20 cellular contexts compared by ENCODE assay signal in the genomic region with DNA sequence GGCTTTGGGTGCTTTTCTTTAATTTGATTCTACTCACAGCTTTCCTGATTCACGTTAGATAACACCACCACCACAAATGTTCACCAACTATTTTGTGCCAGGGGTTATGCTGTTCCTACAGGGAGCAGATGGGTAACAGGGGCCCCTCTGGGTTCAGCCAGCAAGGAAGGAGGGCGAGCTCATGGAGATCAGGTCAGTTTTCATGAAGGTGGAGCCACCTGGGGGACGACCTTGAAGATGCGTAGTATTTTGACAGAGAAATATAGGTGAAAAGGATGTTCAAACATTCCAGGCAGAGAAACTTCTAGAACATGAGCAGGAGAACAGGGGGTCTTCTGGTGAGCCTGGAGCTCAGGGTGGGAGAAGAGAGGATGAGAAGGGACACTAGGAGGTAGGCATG. TPM values are rescaled to one million over a fixed set of nuclear protein-coding genes. Genes with fewer than 3 reads are reported as not detected.
A peak's percentile ranks its signal among the peaks of the same experiment; 100 is the strongest.
DNase-seq lines count a peak whose midpoint lies in the region; ATAC-seq, FAIRE-seq and TF ChIP-seq lines count a peak whose summit lies in the region.
"Had no signal": no experiment of that assay in that cellular context is flagged by ENCODE, and none has a peak within 500 bp of the region (broad histone marks: within the 10 kb centered on the region; RNA-seq: fewer than 3 reads in every experiment).

No MANE protein-coding gene starts in this region.

- ATAC-seq in K562 (peak; percentile 64; the same call in 2 of the 3 replicates), GM21390 (IDR thresholded peaks at IDR 0.05; ENCODE audit: unreplicated experiment) (no peak)
- no peak for ATAC-seq in naive thymus-derived CD4-positive, alpha-beta T cell
- ATAC-seq: left cardiac atrium had no signal

- H4K8ac ChIP-seq in H9 (replicated peaks; ENCODE audit: insufficient read length, low read depth, low read length) = no peak overlapping the region

- H3T11ph ChIP-seq in H9 (ENCODE audit: low read length) = no peak overlapping the region

- H3K36me3 Mint-ChIP-seq in CD4-positive, alpha-beta memory T cell = peaks cover 75 to 91% of the 10 kb centered on the region in 2 donors
- H3K36me3 Mint-ChIP-seq in H9 (ENCODE audit: insufficient read depth in 1 of 3, low read depth in 3 of 3) = peaks cover 0 to 9% (median 4%) of the 10 kb centered on the region in 3 experiments; a peak in 4 of 7 replicates
- peaks cover 35 to 70% (median 40%) of the 10 kb centered on the region in 5 donors for H3K36me3 Mint-ChIP-seq in naive thymus-derived CD4-positive, alpha-beta T cell
- H3K36me3 Mint-ChIP-seq: brain had no signal

- no peak overlapping the region for H2BK15ac ChIP-seq in H9 (ENCODE audit: low read depth, low read length)

- H3K27ac ChIP-seq in CD4-positive, alpha-beta memory T cell (ENCODE audit: low read depth, low read length) = no peak overlapping the region
- H3K27ac ChIP-seq in H9 (ENCODE audit: insufficient read length, low read depth, low read length) (no peak overlapping the region), K562 (ENCODE audit: extremely low read depth, low read depth, low read length) (no peak overlapping the region)
- no peak overlapping the region for H3K27ac ChIP-seq in naive thymus-derived CD4-positive, alpha-beta T cell (ENCODE audit: low read depth, low read length)
- H3K27ac ChIP-seq: C4-2B, ovary, thyroid gland had no signal

- no peak overlapping the region for H4K91ac ChIP-seq in H9 (ENCODE audit: insufficient read length, low read depth, low read length)

- no peak overlapping the region for H3K18ac ChIP-seq in H9 (ENCODE audit: insufficient read length, low read depth, low read length)

- BruUV-seq in K562 (replicated peaks; lab: Mats Ljungman, UMichigan) = no TSS peak

- H3K27ac Mint-ChIP-seq in CD4-positive, alpha-beta memory T cell = peak overlapping the region in 5 of 7 donors; percentile 24 to 74 (median 38)
- no peak overlapping the region for H3K27ac Mint-ChIP-seq in H9
- peak overlapping the region in 8 of 9 donors; percentile 18 to 77 (median 60) for H3K27ac Mint-ChIP-seq in naive thymus-derived CD4-positive, alpha-beta T cell

- no peaks in the 10 kb centered on the region for H3K27me3 Mint-ChIP-seq in CD4-positive, alpha-beta memory T cell
- H3K27me3 Mint-ChIP-seq in H9 (ENCODE audit: low read depth) = no peaks in the 10 kb centered on the region
- no peaks in the 10 kb centered on the region for H3K27me3 Mint-ChIP-seq in naive thymus-derived CD4-positive, alpha-beta T cell

- no peak overlapping the region for H3K23ac ChIP-seq in H9 (ENCODE audit: insufficient read length, low read depth, low read length)

- no peaks in the 10 kb centered on the region for H3K79me1 ChIP-seq in H9 (ENCODE audit: insufficient read depth, low read depth, low read length, poor library complexity, severe bottlenecking)

- H3K23me2 ChIP-seq in H9 (ENCODE audit: insufficient read length, low read depth, low read length, poor library complexity, severe bottlenecking) = no peaks in the 10 kb centered on the region

- peaks cover 63% of the 10 kb centered on the region for H3K36me3 ChIP-seq in CD4-positive, alpha-beta memory T cell (ENCODE audit: insufficient read depth, low read length)
- peaks cover 7% of the 10 kb centered on the region; the same call in 1 of the 3 replicates for H3K36me3 ChIP-seq in K562 (ENCODE audit: control insufficient read depth, insufficient read depth, low read length)
- H3K36me3 ChIP-seq in naive thymus-derived CD4-positive, alpha-beta T cell (ENCODE audit: control insufficient read depth in 2 of 3, insufficient read depth in 3 of 3, low read length in 3 of 3) = peaks cover 9 to 83% (median 11%) of the 10 kb centered on the region in 3 experiments
- H3K36me3 ChIP-seq: ovary had no signal

- no peak overlapping the region for H2BK120ac ChIP-seq in H9 (ENCODE audit: low read depth, low read length, poor library complexity, severe bottlenecking)

- no peak overlapping the region for H2AK5ac ChIP-seq in H9 (ENCODE audit: insufficient read length, low read length)

- H3K4ac ChIP-seq in H9 (ENCODE audit: low read depth, low read length) = no peak overlapping the region

- no peak for TF ChIP-seq POLR2A in K562 (conservative IDR thresholded peaks at IDR 0.05)

- peak; percentile 55 for FAIRE-seq in K562 (lab: Jason Lieb, UNC)

- no peak overlapping the region for H3K4me3 Mint-ChIP-seq in CD4-positive, alpha-beta memory T cell
- no peak overlapping the region for H3K4me3 Mint-ChIP-seq in H9
- no peak overlapping the region for H3K4me3 Mint-ChIP-seq in naive thymus-derived CD4-positive, alpha-beta T cell
- H3K4me3 Mint-ChIP-seq: brain had no signal

- WGBS in H9 (ENCODE audit: extremely low coverage, insufficient read length, low lambda C conversion rate) = no CpG with 5 or more reads among the region's 4 CpGs
- WGBS in K562 (ENCODE audit: insufficient coverage, low coverage, missing lambda C conversion rate) = 35% methylated on average over 4 of the region's 4 CpGs

- no peak overlapping the region for H3K4me3 ChIP-seq in CD4-positive, alpha-beta memory T cell (ENCODE audit: low read length in 2 of 2)
- no peak overlapping the region for H3K4me3 ChIP-seq in K562
- no peak overlapping the region for H3K4me3 ChIP-seq in naive thymus-derived CD4-positive, alpha-beta T cell (ENCODE audit: low read length)
- H3K4me3 ChIP-seq: ovary, thyroid gland had no signal

- no peaks in the 10 kb centered on the region for H3K79me2 ChIP-seq in H9 (ENCODE audit: insufficient read depth, low read length)
- H3K79me2 ChIP-seq in K562 (ENCODE audit: control insufficient read depth, insufficient read depth, low read length) = no peaks in the 10 kb centered on the region

- no peaks in the 10 kb centered on the region for H3K4me1 ChIP-seq in CD4-positive, alpha-beta memory T cell (ENCODE audit: insufficient read depth, low read length)
- H3K4me1 ChIP-seq in H9 (ENCODE audit: insufficient read depth, low read length) (no peaks in the 10 kb centered on the region), K562 (replicated peaks in 1 of 2; ENCODE audit: control insufficient read depth in 2 of 2, insufficient read depth in 2 of 2, low read length in 2 of 2) (no peaks in the 10 kb centered on the region)
- H3K4me1 ChIP-seq in naive thymus-derived CD4-positive, alpha-beta T cell (ENCODE audit: control insufficient read depth in 2 of 2, insufficient read depth in 2 of 2, low read length in 2 of 2) = no peaks in the 10 kb centered on the region
- H3K4me1 ChIP-seq: thyroid gland had no signal

- H2BK5ac ChIP-seq in H9 (ENCODE audit: insufficient read length, low read length) = no peak overlapping the region

- H4K20me1 ChIP-seq in H9 (ENCODE audit: control insufficient read depth, insufficient read depth, insufficient read length) = no peaks in the 10 kb centered on the region
- H4K20me1 ChIP-seq in K562 (replicated peaks; ENCODE audit: control insufficient read depth, insufficient read depth, low read length) = no peaks in the 10 kb centered on the region

- no peak overlapping the region for H3K14ac ChIP-seq in H9 (ENCODE audit: insufficient read depth, low read length)

- H3K9ac ChIP-seq in H9 (ENCODE audit: extremely low read depth, insufficient read length, low read length) = no peak overlapping the region
- H3K9ac ChIP-seq in K562 (ENCODE audit: insufficient read depth in 1 of 2, low read depth in 2 of 2, low read length in 2 of 2) = no peak overlapping the region

- POLR2A ChIA-PET in CD4-positive, alpha-beta memory T cell (lab: Charles Lee; ENCODE audit: partially characterized antibody) = no interaction called here
- POLR2A ChIA-PET in K562 (lab: Yijun Ruan, JAX) = interaction anchor here (0.7 to 0.9 kb wide), 2 partner anchors 10 to 77 kb away, joined by 3 to 4 read pairs; no protein-coding TSS in a partner anchor
- POLR2A ChIA-PET in naive thymus-derived CD4-positive, alpha-beta T cell (lab: Charles Lee) = no interaction called here

- H3K27me3 ChIP-seq in CD4-positive, alpha-beta memory T cell (ENCODE audit: insufficient read depth, low read length) = no peaks in the 10 kb centered on the region
- H3K27me3 ChIP-seq in H9 (ENCODE audit: insufficient read depth, low read length) (no peaks in the 10 kb centered on the region), K562 (ENCODE audit: control insufficient read depth in 2 of 2, insufficient read depth in 2 of 2, low read length in 2 of 2) (no peaks in the 10 kb centered on the region)
- no peaks in the 10 kb centered on the region for H3K27me3 ChIP-seq in naive thymus-derived CD4-positive, alpha-beta T cell (ENCODE audit: control insufficient read depth in 2 of 2, insufficient read depth in 2 of 2, low read length in 2 of 2)
- H3K27me3 ChIP-seq: ovary, thyroid gland had no signal

- no peaks in the 10 kb centered on the region for H3K9me3 ChIP-seq in CD4-positive, alpha-beta memory T cell (ENCODE audit: control insufficient read depth in 1 of 2, low read length in 2 of 2)
- H3K9me3 ChIP-seq in H9 (ENCODE audit: control insufficient read depth, low read depth, low read length) (no peaks in the 10 kb centered on the region), K562 (replicated peaks; ENCODE audit: control insufficient read depth, insufficient read depth, low read depth, low read length) (no peaks in the 10 kb centered on the region)
- H3K9me3 ChIP-seq in naive thymus-derived CD4-positive, alpha-beta T cell (ENCODE audit: control insufficient read depth in 2 of 3, low read length in 3 of 3) = no peaks in the 10 kb centered on the region
- H3K9me3 ChIP-seq: ovary, thyroid gland had no signal

- CTCF ChIA-PET in CD4-positive, alpha-beta memory T cell (lab: Charles Lee; ENCODE audit: partially characterized antibody) = interaction anchor here (1.2 to 3.6 kb wide), 4 partner anchors 9 to 155 kb away, joined by 3 to 22 read pairs (median 9); no protein-coding TSS in a partner anchor
- CTCF ChIA-PET in K562 (lab: Yijun Ruan, JAX; ENCODE audit: low intra/inter-chr PET ratio) = no interaction called here
- CTCF ChIA-PET in naive thymus-derived CD4-positive, alpha-beta T cell (lab: Charles Lee) = interaction anchor here (1.6 to 5.2 kb wide), 3 partner anchors 9 to 13 kb away, joined by 4 to 21 read pairs (median 12); no protein-coding TSS in a partner anchor

- H3K4me2 ChIP-seq in H9 (ENCODE audit: insufficient read depth, insufficient read length, low read length) = no peak overlapping the region
- no peak overlapping the region for H3K4me2 ChIP-seq in K562 (ENCODE audit: insufficient read depth, low read length)

- no peaks in the 10 kb centered on the region for H3K9me1 ChIP-seq in K562 (ENCODE audit: control insufficient read depth, insufficient read depth, low read length)

- H2BK12ac ChIP-seq in H9 (ENCODE audit: insufficient read length, low read depth, low read length) = no peak overlapping the region

- no peak overlapping the region for H2AFZ ChIP-seq in H9 (ENCODE audit: low read length)
- no peak overlapping the region for H2AFZ ChIP-seq in K562 (ENCODE audit: low read depth, low read length)

- peaks cover 18 to 36% (median 20%) of the 10 kb centered on the region in 4 donors for H3K4me1 Mint-ChIP-seq in CD4-positive, alpha-beta memory T cell
- peaks cover 2 to 4% of the 10 kb centered on the region in 2 experiments; a peak in 2 of 4 replicates for H3K4me1 Mint-ChIP-seq in H9
- H3K4me1 Mint-ChIP-seq in naive thymus-derived CD4-positive, alpha-beta T cell = peaks cover 14 to 45% (median 35%) of the 10 kb centered on the region in 7 donors

- H3K56ac ChIP-seq in H9 (ENCODE audit: insufficient read length, low read depth, low read length) = no peak overlapping the region

- intact Hi-C loops in CD4-positive, alpha-beta memory T cell (cut with micrococcal nuclease) = no loop called here
- intact Hi-C loops in K562 (cut with micrococcal nuclease) = no loop called here
- intact Hi-C loops in naive thymus-derived CD4-positive, alpha-beta T cell (cut with micrococcal nuclease) = no loop called here

- no peak for TF ChIP-seq EP300 in K562 (IDR thresholded peaks at IDR 0.05; ENCODE audit: low read length)

- TF ChIP-seq RAD21 in K562 (CRISPR knock-in tag; conservative IDR thresholded peaks at IDR 0.05 in 1 of 2, IDR thresholded peaks at IDR 0.05 in 1 of 2) = no peak

- no peak for DNase-seq in CD4-positive, alpha-beta memory T cell
- DNase-seq in H9 (no peak), K562 (ENCODE audit: extremely low read depth in 1 of 4, low spot score in 3 of 4) (peak in 1 of 4 experiments; percentile 27), KBM-7 (no peak), activated gamma-delta T cell (lab: John Stamatoyannopoulos, UW) (no peak)
- no peak for DNase-seq in naive thymus-derived CD4-positive, alpha-beta T cell
- DNase-seq in activated effector memory CD4-positive, alpha-beta T cell treated with anti-CD3 and anti-CD28 coated beads, Interleukin-2, amount 50 U/mL, for 16 hours = no peak
- DNase-seq: activated CD4-positive, alpha-beta T cell treated with anti-CD3 and anti-CD28 coated beads for 48 hours; left cardiac atrium; mesenchymal stem cell; NCI-H1694 treated with DMSO at 0.1 percent for 48 hours; NCI-H2171 treated with DMSO at 0.1 percent for 48 hours; NCI-H526; ovary; thyroid gland had no signal

- TF ChIP-seq CTCF in H9 (conservative IDR thresholded peaks at IDR 0.05) (peak; percentile 52; the same call in 2 of the 3 replicates), K562 (IDR thresholded peaks at IDR 0.05 in 2 of 3, conservative IDR thresholded peaks at IDR 0.05 in 1 of 3; ENCODE audit: insufficient read depth in 2 of 3, low read depth in 1 of 3, low read length in 3 of 3) (peak; percentile 13 to 14 (median 14); a peak in 1 of 6 replicates)

- H2BK20ac ChIP-seq in H9 (ENCODE audit: low read depth, low read length, poor library complexity, severe bottlenecking) = no peak overlapping the region

- no peaks in the 10 kb centered on the region for H3K9me3 Mint-ChIP-seq in CD4-positive, alpha-beta memory T cell
- H3K9me3 Mint-ChIP-seq in H9 = no peaks in the 10 kb centered on the region
- peaks cover 0 to 1% (median 0%) of the 10 kb centered on the region in 11 donors for H3K9me3 Mint-ChIP-seq in naive thymus-derived CD4-positive, alpha-beta T cell

- H4K5ac ChIP-seq in H9 (ENCODE audit: insufficient read length, low read depth, low read length) = no peak overlapping the region

- in situ Hi-C loops in K562 (cut with MboI) = no loop called here
- in situ Hi-C loops in KBM-7 (cut with MboI; ENCODE audit: low pct_unique_long_range_greater_than_20kb, low sequenced_read_pairs) = no loop called here

RNA-seq across cellular contexts. Expression of a gene that starts 28.9 kb away (rescaled TPM):
- 10 to 100 TPM; 28.7 to 33.6 TPM for total RNA-seq in CD4-positive, alpha-beta memory T cell
- 10 to 100 TPM; 36.2 to 53.8 TPM for polyA plus RNA-seq in CD4-positive, alpha-beta memory T cell
- total RNA-seq in H9 (2021) (5.0 and 5.2 TPM in 2 replicates), K562 (2014; rRNA removed) (6.4 and 8.2 TPM in 2 replicates), K562 (2014; rRNA removed; fragmentation: Illumina TruSeq; extraction: Trizol) (9.7 and 10.5 TPM in 2 replicates), K562 (2015; rRNA removed; fragmentation: Illumina TruSeq; extraction: Trizol) (9.8 and 10.1 TPM in 2 replicates), K562 (2021) (12.1 and 13.1 TPM in 2 replicates)
- total RNA-seq in K562 (2011; cell fraction: chromatin; rRNA removed; ENCODE audit: low replicate concordance) = 6.8 and 7.9 TPM in 2 replicates
- 7.1 and 8.0 TPM in 2 replicates for total RNA-seq in K562 (2011; cell fraction: nucleolus; rRNA removed)
- 9.5 and 11.3 TPM in 2 replicates for total RNA-seq in K562 (2011; cell fraction: nucleoplasm; rRNA removed)
- polyA plus RNA-seq in K562 (2011; rRNA removed) (6.2 and 6.3 TPM in 2 replicates), K562 (2014; fragmentation: Illumina TruSeq; extraction: Trizol) (12.4 and 13.6 TPM in 2 replicates), K562 (2014; fragmentation: Nextera tagmentation; extraction: Ambion mirVana) (1 to 10 TPM; 3.4 to 6.1 TPM), K562 (2014; rRNA removed) (7.1 and 8.4 TPM in 2 replicates)
- 6.4 and 6.9 TPM in 2 replicates for polyA plus RNA-seq in K562 (2011; cell fraction: cytosol; rRNA removed)
- 3.4 and 4.3 TPM in 2 replicates for polyA plus RNA-seq in K562 (2011; cell fraction: nucleus; rRNA removed)
- 9.6 and 13.7 TPM in 2 replicates for polyA plus RNA-seq in K562 (2012)
- polyA minus RNA-seq in K562 (2011; rRNA and poly(A)+ RNA removed) = 10.5 and 10.8 TPM in 2 replicates
- 2.1 and 6.3 TPM in 2 replicates for polyA minus RNA-seq in K562 (2011; cell fraction: cytosol; rRNA and poly(A)+ RNA removed)
- 4.6 and 6.4 TPM in 2 replicates for polyA minus RNA-seq in K562 (2011; cell fraction: nucleus; rRNA and poly(A)+ RNA removed)
- 10 to 100 TPM; 21.7 to 88.1 (median 27.0) TPM for total RNA-seq in naive thymus-derived CD4-positive, alpha-beta T cell
- 10 to 100 TPM; 31.7 to 33.0 TPM for polyA plus RNA-seq in naive thymus-derived CD4-positive, alpha-beta T cell
- total RNA-seq: myocyte had no signal
- polyA plus RNA-seq: AG04450 had no signal

Comparison
In these comparisons a context has a peak if more than half of its experiments do, and no peak if none do; other contexts are left out.
1. H3K27ac Mint-ChIP-seq: peak in CD4-positive, alpha-beta memory T cell (5 of 7) and naive thymus-derived CD4-positive, alpha-beta T cell (8 of 9); none in H9 (0 of 3).